ENCODE assay signal across 1 cellular context in genomic region chr11:73645570-73645969, GRCh38.
TF ChIP-seq lines count a peak whose summit lies in the region.

No MANE protein-coding gene starts in this region.

TF ChIP-seq in K562, 482 proteins besides CTCF, POLR2A, EP300 and RAD21:
- no peak for TF ChIP-seq ZNF217 (CRISPR knock-in tag; IDR thresholded peaks at IDR 0.05)
- TF ChIP-seq BCL6 (CRISPR knock-in tag; IDR thresholded peaks at IDR 0.05): no peak
- TF ChIP-seq, protein P1, sequence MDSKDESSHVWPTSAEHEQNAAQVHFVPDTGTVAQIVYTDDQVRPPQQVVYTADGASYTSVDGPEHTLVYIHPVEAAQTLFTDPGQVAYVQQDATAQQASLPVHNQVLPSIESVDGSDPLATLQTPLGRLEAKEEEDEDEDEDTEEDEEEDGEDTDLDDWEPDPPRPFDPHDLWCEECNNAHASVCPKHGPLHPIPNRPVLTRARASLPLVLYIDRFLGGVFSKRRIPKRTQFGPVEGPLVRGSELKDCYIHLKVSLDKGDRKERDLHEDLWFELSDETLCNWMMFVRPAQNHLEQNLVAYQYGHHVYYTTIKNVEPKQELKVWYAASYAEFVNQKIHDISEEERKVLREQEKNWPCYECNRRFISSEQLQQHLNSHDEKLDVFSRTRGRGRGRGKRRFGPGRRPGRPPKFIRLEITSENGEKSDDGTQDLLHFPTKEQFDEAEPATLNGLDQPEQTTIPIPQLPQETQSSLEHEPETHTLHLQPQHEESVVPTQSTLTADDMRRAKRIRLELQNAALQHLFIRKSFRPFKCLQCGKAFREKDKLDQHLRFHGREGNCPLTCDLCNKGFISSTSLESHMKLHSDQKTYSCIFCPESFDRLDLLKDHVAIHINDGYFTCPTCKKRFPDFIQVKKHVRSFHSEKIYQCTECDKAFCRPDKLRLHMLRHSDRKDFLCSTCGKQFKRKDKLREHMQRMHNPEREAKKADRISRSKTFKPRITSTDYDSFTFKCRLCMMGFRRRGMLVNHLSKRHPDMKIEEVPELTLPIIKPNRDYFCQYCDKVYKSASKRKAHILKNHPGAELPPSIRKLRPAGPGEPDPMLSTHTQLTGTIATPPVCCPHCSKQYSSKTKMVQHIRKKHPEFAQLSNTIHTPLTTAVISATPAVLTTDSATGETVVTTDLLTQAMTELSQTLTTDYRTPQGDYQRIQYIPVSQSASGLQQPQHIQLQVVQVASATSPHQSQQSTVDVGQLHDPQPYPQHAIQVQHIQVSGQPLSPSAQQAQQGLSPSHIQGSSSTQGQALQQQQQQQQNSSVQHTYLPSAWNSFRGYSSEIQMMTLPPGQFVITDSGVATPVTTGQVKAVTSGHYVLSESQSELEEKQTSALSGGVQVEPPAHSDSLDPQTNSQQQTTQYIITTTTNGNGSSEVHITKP (IDR thresholded peaks at IDR 0.05; ENCODE audit: partially characterized antibody): peak; percentile 32
TF ChIP-seq in K562: peak in this region for 1.
